Comparison of ENCODE assay signal across 1 cellular context in genomic region chr15:39890640-39891039, GRCh38.
TF ChIP-seq lines count a peak whose summit lies in the region.

No MANE protein-coding gene starts in this region.

TF ChIP-seq in GM23338, 12 proteins besides CTCF, POLR2A, EP300 and RAD21:
- TF ChIP-seq ZNF462 (CRISPR knock-in tag; IDR thresholded peaks at IDR 0.05): no peak
- TF ChIP-seq, protein P1, sequence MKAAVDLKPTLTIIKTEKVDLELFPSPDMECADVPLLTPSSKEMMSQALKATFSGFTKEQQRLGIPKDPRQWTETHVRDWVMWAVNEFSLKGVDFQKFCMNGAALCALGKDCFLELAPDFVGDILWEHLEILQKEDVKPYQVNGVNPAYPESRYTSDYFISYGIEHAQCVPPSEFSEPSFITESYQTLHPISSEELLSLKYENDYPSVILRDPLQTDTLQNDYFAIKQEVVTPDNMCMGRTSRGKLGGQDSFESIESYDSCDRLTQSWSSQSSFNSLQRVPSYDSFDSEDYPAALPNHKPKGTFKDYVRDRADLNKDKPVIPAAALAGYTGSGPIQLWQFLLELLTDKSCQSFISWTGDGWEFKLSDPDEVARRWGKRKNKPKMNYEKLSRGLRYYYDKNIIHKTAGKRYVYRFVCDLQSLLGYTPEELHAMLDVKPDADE (IDR thresholded peaks at IDR 0.05): no peak
- no peak for TF ChIP-seq NANOG (IDR thresholded peaks at IDR 0.05; ENCODE audit: borderline replicate concordance)
- TF ChIP-seq CREB1 (CRISPR knock-in tag; IDR thresholded peaks at IDR 0.05; ENCODE audit: low read depth): no peak
- no peak for TF ChIP-seq POLR2AphosphoS5 (IDR thresholded peaks at IDR 0.05; ENCODE audit: low read depth)
- no peak for TF ChIP-seq STAT1 (IDR thresholded peaks at IDR 0.05; ENCODE audit: unreplicated experiment)
- TF ChIP-seq EZH2phosphoT487 (IDR thresholded peaks at IDR 0.05; ENCODE audit: unreplicated experiment): no peak
- TF ChIP-seq EZH2 (IDR thresholded peaks at IDR 0.05; ENCODE audit: low read depth, unreplicated experiment): no peak
- TF ChIP-seq JUNB (IDR thresholded peaks at IDR 0.05; ENCODE audit: unreplicated experiment): no peak
- TF ChIP-seq ZNF331 (CRISPR knock-in tag; IDR thresholded peaks at IDR 0.05; ENCODE audit: low read depth): no peak
- TF ChIP-seq ZNF114 (CRISPR knock-in tag; IDR thresholded peaks at IDR 0.05): no peak
- TF ChIP-seq, protein P2, sequence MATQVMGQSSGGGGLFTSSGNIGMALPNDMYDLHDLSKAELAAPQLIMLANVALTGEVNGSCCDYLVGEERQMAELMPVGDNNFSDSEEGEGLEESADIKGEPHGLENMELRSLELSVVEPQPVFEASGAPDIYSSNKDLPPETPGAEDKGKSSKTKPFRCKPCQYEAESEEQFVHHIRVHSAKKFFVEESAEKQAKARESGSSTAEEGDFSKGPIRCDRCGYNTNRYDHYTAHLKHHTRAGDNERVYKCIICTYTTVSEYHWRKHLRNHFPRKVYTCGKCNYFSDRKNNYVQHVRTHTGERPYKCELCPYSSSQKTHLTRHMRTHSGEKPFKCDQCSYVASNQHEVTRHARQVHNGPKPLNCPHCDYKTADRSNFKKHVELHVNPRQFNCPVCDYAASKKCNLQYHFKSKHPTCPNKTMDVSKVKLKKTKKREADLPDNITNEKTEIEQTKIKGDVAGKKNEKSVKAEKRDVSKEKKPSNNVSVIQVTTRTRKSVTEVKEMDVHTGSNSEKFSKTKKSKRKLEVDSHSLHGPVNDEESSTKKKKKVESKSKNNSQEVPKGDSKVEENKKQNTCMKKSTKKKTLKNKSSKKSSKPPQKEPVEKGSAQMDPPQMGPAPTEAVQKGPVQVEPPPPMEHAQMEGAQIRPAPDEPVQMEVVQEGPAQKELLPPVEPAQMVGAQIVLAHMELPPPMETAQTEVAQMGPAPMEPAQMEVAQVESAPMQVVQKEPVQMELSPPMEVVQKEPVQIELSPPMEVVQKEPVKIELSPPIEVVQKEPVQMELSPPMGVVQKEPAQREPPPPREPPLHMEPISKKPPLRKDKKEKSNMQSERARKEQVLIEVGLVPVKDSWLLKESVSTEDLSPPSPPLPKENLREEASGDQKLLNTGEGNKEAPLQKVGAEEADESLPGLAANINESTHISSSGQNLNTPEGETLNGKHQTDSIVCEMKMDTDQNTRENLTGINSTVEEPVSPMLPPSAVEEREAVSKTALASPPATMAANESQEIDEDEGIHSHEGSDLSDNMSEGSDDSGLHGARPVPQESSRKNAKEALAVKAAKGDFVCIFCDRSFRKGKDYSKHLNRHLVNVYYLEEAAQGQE (IDR thresholded peaks at IDR 0.05; ENCODE audit: unreplicated experiment): no peak
TF ChIP-seq in GM23338: peak in this region for 0.
